In the genomic region with DNA sequence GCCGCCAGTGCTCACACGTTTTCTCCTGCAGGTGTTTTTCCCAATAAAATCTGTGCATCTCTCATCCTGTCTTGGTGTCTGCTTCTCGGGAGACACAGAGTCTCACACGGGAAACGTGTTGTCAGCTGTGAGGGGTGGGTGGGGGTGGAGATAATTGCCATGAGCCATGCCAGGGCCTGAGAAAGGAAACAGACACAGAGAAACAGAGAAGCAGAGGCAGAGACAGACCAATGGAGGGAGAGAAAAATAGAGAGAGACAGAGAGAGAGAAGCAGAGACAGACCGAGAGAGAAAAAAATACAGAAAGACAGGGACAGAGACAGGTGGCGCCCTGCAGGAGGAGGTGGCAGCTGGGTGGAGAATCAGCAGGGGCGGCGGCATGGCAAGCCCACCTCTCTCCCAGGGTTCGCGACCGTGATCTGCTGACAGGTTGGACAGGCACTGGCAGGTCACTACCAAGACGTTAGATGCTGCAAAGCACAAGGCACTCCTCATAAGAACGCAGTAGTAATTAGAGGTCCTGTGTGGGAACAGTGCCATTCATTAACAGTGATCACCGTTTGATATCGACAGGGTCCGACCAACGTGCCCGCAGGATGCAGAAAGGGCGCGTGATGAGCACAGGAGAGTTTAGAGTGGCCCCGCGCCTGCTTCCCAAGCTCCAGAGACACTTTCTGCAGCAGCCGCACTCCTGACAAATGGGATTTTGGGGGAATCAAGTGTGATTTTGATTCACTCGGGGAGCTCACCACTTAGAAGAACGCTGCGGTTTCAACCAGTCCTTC, we compare ENCODE assay signal across 30 cellular contexts.
DNase-seq lines count a peak whose midpoint lies in the region; ATAC-seq, FAIRE-seq and TF ChIP-seq lines count a peak whose summit lies in the region.
"Had no signal": no experiment of that assay in that cellular context is flagged by ENCODE, and none has a peak within 500 bp of the region (broad histone marks: within the 10 kb centered on the region; RNA-seq: fewer than 3 reads in every experiment).

No MANE protein-coding gene starts in this region.

- ATAC-seq in left cardiac atrium (no peak), right cardiac atrium (no peak)
- ATAC-seq: GM12878, T-helper 17 cell had no signal

- H3K27me3 ChIP-seq in right cardiac atrium (ENCODE audit: control insufficient read depth, insufficient read depth) (no peaks in the 10 kb centered on the region), astrocyte (ENCODE audit: insufficient read depth, low read length) (no peaks in the 10 kb centered on the region), colonic mucosa (no peaks in the 10 kb centered on the region)
- H3K27me3 ChIP-seq: MG63, right atrium auricular region had no signal

- H3K9me3 Mint-ChIP-seq in astrocyte (ENCODE audit: unreplicated experiment) (peaks cover 9% of the 10 kb centered on the region), nephron (no peaks in the 10 kb centered on the region), type B pancreatic cell (no peaks in the 10 kb centered on the region)
- H3K9me3 Mint-ChIP-seq: activated CD4-positive, alpha-beta memory T cell treated with anti-CD3 and anti-CD28 coated beads for 36 hours; activated T-helper 2 cell treated with anti-CD3 and anti-CD28 coated beads, Interferon-gamma antibody, Interleukin-2, Interleukin-4, amounts not matched to agents 10 μg/mL and 5 μg/mL and 100 μg/mL, durations not matched to agents 14 hours and 24 hours and 36 hours; CD4-positive, alpha-beta memory T cell had no signal

- no peaks in the 10 kb centered on the region for H3K79me2 ChIP-seq in astrocyte (ENCODE audit: insufficient read depth, low read length)

- peaks cover 21% of the 10 kb centered on the region for H3K27me3 Mint-ChIP-seq in astrocyte (ENCODE audit: low read depth, unreplicated experiment)
- H3K27me3 Mint-ChIP-seq in nephron (ENCODE audit: low read depth), result peaks cover 17% of the 10 kb centered on the region
- H3K27me3 Mint-ChIP-seq in type B pancreatic cell, result peaks cover 21% of the 10 kb centered on the region
- H3K27me3 Mint-ChIP-seq: activated CD4-positive, alpha-beta memory T cell treated with anti-CD3 and anti-CD28 coated beads for 36 hours; B cell had no signal

- H3K4me3 ChIP-seq in right cardiac atrium (ENCODE audit: low read length), result no peak overlapping the region
- no peak overlapping the region for H3K4me3 ChIP-seq in astrocyte (ENCODE audit: insufficient read depth, low read depth, low read length)
- H3K4me3 ChIP-seq in colonic mucosa, result no peak overlapping the region
- H3K4me3 ChIP-seq: GM12878, MG63, right atrium auricular region had no signal

- intact Hi-C loops in left cardiac atrium (cut with DNase I) (no loop called here), right cardiac atrium (cut with DNase I) (no loop called here), colonic mucosa (cut with DNase I) (no loop called here)

- H3K4me1 ChIP-seq in right cardiac atrium (ENCODE audit: control insufficient read depth, insufficient read depth, low read length) (no peaks in the 10 kb centered on the region), astrocyte (ENCODE audit: insufficient read depth, low read length) (peaks cover 23% of the 10 kb centered on the region), colonic mucosa (no peaks in the 10 kb centered on the region)
- H3K4me1 ChIP-seq: right atrium auricular region had no signal

- no peak for FAIRE-seq in astrocyte (lab: Jason Lieb, UNC)
- FAIRE-seq: endothelial cell of umbilical vein, frontal cortex, GM12878, GM19239, H54, TTC549 had no signal

- H3K27ac ChIP-seq in right cardiac atrium (ENCODE audit: low read length) (no peak overlapping the region), astrocyte (ENCODE audit: low read depth, low read length) (no peak overlapping the region), colonic mucosa (no peak overlapping the region)
- H3K27ac ChIP-seq: right atrium auricular region had no signal

- DNase-seq in left cardiac atrium (peak; percentile 6), right cardiac atrium (no peak), astrocyte (ENCODE audit: low read depth) (no peak), type B pancreatic cell (ENCODE audit: extremely low spot score, unreplicated experiment) (no peak), UCSD-AML1 (lab: John Stamatoyannopoulos, UW; ENCODE audit: unreplicated experiment) (no peak), colonic mucosa (no peak)
- no peak for DNase-seq in stimulated activated CD4-positive, alpha-beta T cell treated with anti-CD3 and anti-CD28 coated beads, Interleukin-4, amount 100 ng/mL, for 4 hours
- DNase-seq: ACHN; activated CD4-positive, alpha-beta memory T cell treated with anti-CD3 and anti-CD28 coated beads for 36 hours; activated CD4-positive, CD25-positive, alpha-beta regulatory T cell treated with anti-CD3 and anti-CD28 coated beads, Interleukin-2, amount 50 U/mL, for 72 hours; activated CD8-positive, alpha-beta memory T cell treated with anti-CD3 and anti-CD28 coated beads, Interleukin-2, amount 50 U/mL, for 48 hours; activated naive CD4-positive, alpha-beta T cell treated with anti-CD3 and anti-CD28 coated beads, Interleukin-2, amount 50 U/mL, for 16 hours; CD4-positive, alpha-beta memory T cell; EL; KG1; MG63; NCI-H1105; NCI-H2029 treated with DMSO at 0.1 percent for 48 hours; stimulated activated CD4-positive, alpha-beta T cell treated with anti-CD3 and anti-CD28 coated beads, Interleukin-4, amount 100 ng/mL, for 1 hour; T-helper 17 cell had no signal

- no peak for TF ChIP-seq CTCF in astrocyte (IDR thresholded peaks at IDR 0.05; ENCODE audit: insufficient read depth, low read depth, low read length)
- TF ChIP-seq CTCF in nephron (IDR thresholded peaks at IDR 0.05; ENCODE audit: unreplicated experiment in 3 of 3), result no peak
- TF ChIP-seq CTCF in type B pancreatic cell (conservative IDR thresholded peaks at IDR 0.05), result no peak
- TF ChIP-seq CTCF in colonic mucosa (IDR thresholded peaks at IDR 0.05), result no peak

- H3K4me2 ChIP-seq in astrocyte (ENCODE audit: low read length), result no peak overlapping the region

- no peaks in the 10 kb centered on the region for H4K20me1 ChIP-seq in astrocyte (ENCODE audit: insufficient read depth, low read length)

- H3K9ac ChIP-seq in astrocyte (ENCODE audit: low read length) (no peak overlapping the region), colonic mucosa (ENCODE audit: low read depth in 2 of 2, low read length in 2 of 2) (no peak overlapping the region)

- H3K36me3 Mint-ChIP-seq in astrocyte (ENCODE audit: low read depth, unreplicated experiment) (peaks cover 10% of the 10 kb centered on the region), nephron (ENCODE audit: low read depth) (no peaks in the 10 kb centered on the region), type B pancreatic cell (no peaks in the 10 kb centered on the region)
- H3K36me3 Mint-ChIP-seq: activated CD4-positive, alpha-beta memory T cell treated with anti-CD3 and anti-CD28 coated beads for 36 hours; CD4-positive, alpha-beta memory T cell had no signal

- no peak overlapping the region for H2AFZ ChIP-seq in astrocyte (ENCODE audit: low read depth, low read length)

- WGBS in right cardiac atrium, result 69% methylated on average over 27 of the region's 27 CpGs

- H3K9me3 ChIP-seq in right cardiac atrium (ENCODE audit: control insufficient read depth, low read length), result no peaks in the 10 kb centered on the region
- H3K9me3 ChIP-seq in astrocyte (ENCODE audit: insufficient read depth, low read depth, low read length), result no peaks in the 10 kb centered on the region
- no peaks in the 10 kb centered on the region for H3K9me3 ChIP-seq in colonic mucosa
- H3K9me3 ChIP-seq: MG63, right atrium auricular region had no signal

- H3K27ac Mint-ChIP-seq in astrocyte (ENCODE audit: unreplicated experiment) (peak overlapping the region; percentile 41), nephron (peak overlapping the region; percentile 26 to 30 (median 29)), type B pancreatic cell (peak overlapping the region; percentile 67)
- H3K27ac Mint-ChIP-seq: activated CD4-positive, alpha-beta memory T cell treated with anti-CD3 and anti-CD28 coated beads for 36 hours; activated T-helper 2 cell treated with anti-CD3 and anti-CD28 coated beads, Interferon-gamma antibody, Interleukin-2, Interleukin-4, amounts not matched to agents 10 μg/mL and 5 μg/mL and 100 μg/mL, durations not matched to agents 14 hours and 24 hours and 36 hours; B cell; CD4-positive, alpha-beta memory T cell; T-helper 17 cell had no signal

- H3K4me1 Mint-ChIP-seq in astrocyte (ENCODE audit: low read depth, unreplicated experiment), result peaks cover 37% of the 10 kb centered on the region
- H3K4me1 Mint-ChIP-seq in nephron, result peaks cover 87% of the 10 kb centered on the region
- H3K4me1 Mint-ChIP-seq in type B pancreatic cell (ENCODE audit: unreplicated experiment), result peaks cover 73% of the 10 kb centered on the region
- H3K4me1 Mint-ChIP-seq: B cell had no signal

- H3K4me3 Mint-ChIP-seq in astrocyte (ENCODE audit: unreplicated experiment) (no peak overlapping the region), nephron (peak overlapping the region in 2 of 3 experiments; percentile 13 to 14), type B pancreatic cell (peak overlapping the region; percentile 18)
- H3K4me3 Mint-ChIP-seq: activated CD4-positive, alpha-beta memory T cell treated with anti-CD3 and anti-CD28 coated beads for 36 hours; B cell; CD4-positive, alpha-beta memory T cell; T-helper 17 cell had no signal

- H3K36me3 ChIP-seq in astrocyte (ENCODE audit: insufficient read depth, low read length) (no peaks in the 10 kb centered on the region), colonic mucosa (no peaks in the 10 kb centered on the region)
- H3K36me3 ChIP-seq: MG63, right atrium auricular region had no signal
